11 cellular contexts compared by ENCODE assay signal in genomic region chr7:148584154-148584827, GRCh38. TPM values are rescaled to one million over a fixed set of nuclear protein-coding genes. Genes with fewer than 3 reads are reported as not detected.
A peak's percentile ranks its signal among the peaks of the same experiment; 100 is the strongest.
DNase-seq lines count a peak whose midpoint lies in the region; ATAC-seq and TF ChIP-seq lines count a peak whose summit lies in the region.
"Had no signal": no experiment of that assay in that cellular context is flagged by ENCODE, and none has a peak within 500 bp of the region (broad histone marks: within the 10 kb centered on the region; RNA-seq: fewer than 3 reads in every experiment).

No MANE protein-coding gene starts in this region.

- H3K4me1 ChIP-seq in vagina, result no peaks in the 10 kb centered on the region
- H3K4me1 ChIP-seq: tibial nerve had no signal

- no peak overlapping the region for H3K4me3 Mint-ChIP-seq in T-cell

- peak; percentile 44 for DNase-seq in CD1c-positive myeloid dendritic cell (ENCODE audit: extremely low spot score)
- DNase-seq in T-cell, result no peak
- DNase-seq in amniotic stem cell (lab: John Stamatoyannopoulos, UW), result no peak
- no peak for DNase-seq in vagina (ENCODE audit: extremely low spot score in 2 of 2)
- DNase-seq in central memory CD4-positive, alpha-beta T cell, result no peak
- DNase-seq: effector memory CD4-positive, alpha-beta T cell; NCI-H510A treated with DMSO at 0.1 percent for 48 hours had no signal

- intact Hi-C loops in vagina (cut with DNase I), result no loop called here

- H3K27ac Mint-ChIP-seq in T-cell, result no peak overlapping the region

- no peaks in the 10 kb centered on the region for H3K36me3 ChIP-seq in vagina
- H3K36me3 ChIP-seq: tibial nerve had no signal

- H3K4me1 Mint-ChIP-seq in T-cell, result peaks cover 0 to 8% (median 4%) of the 10 kb centered on the region in 3 donors

- H3K27me3 ChIP-seq in vagina, result no peaks in the 10 kb centered on the region

- no peak overlapping the region for H3K27ac ChIP-seq in vagina
- H3K27ac ChIP-seq: tibial nerve had no signal

- CTCF ChIA-PET in T-cell (lab: Charles Lee), result interaction anchor here (0.6 kb wide), 2 partner anchors 26 to 44 kb away, joined by 3 to 6 read pairs; no protein-coding TSS in a partner anchor

- H3K36me3 Mint-ChIP-seq in T-cell, result no peaks in the 10 kb centered on the region

- H3K4me3 ChIP-seq in vagina, result no peak overlapping the region
- H3K4me3 ChIP-seq: tibial nerve had no signal

- TF ChIP-seq POLR2A in vagina (IDR thresholded peaks at IDR 0.05), result no peak

- H3K9me3 Mint-ChIP-seq in T-cell, result no peaks in the 10 kb centered on the region

- peak; percentile 75 for ATAC-seq in GM18867 (IDR thresholded peaks at IDR 0.05; ENCODE audit: unreplicated experiment)
- peak; percentile 90 for ATAC-seq in HG02588 (IDR thresholded peaks at IDR 0.05; ENCODE audit: unreplicated experiment)
- ATAC-seq in HG03469 (IDR thresholded peaks at IDR 0.05; ENCODE audit: unreplicated experiment), result peak; percentile 96
- no peak for ATAC-seq in T-cell (replicated peaks in 1 of 4)

- H3K27me3 Mint-ChIP-seq in T-cell, result peaks cover 0 to 3% of the 10 kb centered on the region in 2 donors

- POLR2A ChIA-PET in T-cell (lab: Charles Lee), result no interaction called here

- no peaks in the 10 kb centered on the region for H3K9me3 ChIP-seq in vagina
- H3K9me3 ChIP-seq: tibial nerve had no signal

- no peak for TF ChIP-seq CTCF in vagina (IDR thresholded peaks at IDR 0.05)

RNA-seq across cellular contexts. Expression of gene C7orf33, which starts 6.3 kb away (rescaled TPM):
- not detected for total RNA-seq in T-cell
- total RNA-seq in vagina, result not detected
- total RNA-seq: tibial nerve had no signal

Comparison
In these comparisons a context has a peak if more than half of its experiments do, and no peak if none do; other contexts are left out.
1. ATAC-seq: peak in GM18867 (single experiment), HG02588 (single experiment) and HG03469 (single experiment); none in T-cell (0 of 4).